Comparison of ENCODE assay signal across 8 cellular contexts in genomic region chrX:74537011-74537390, GRCh38.
A peak's percentile ranks its signal among the peaks of the same experiment; 100 is the strongest.
DNase-seq lines count a peak whose midpoint lies in the region; TF ChIP-seq lines count a peak whose summit lies in the region.

No MANE protein-coding gene starts in this region.

- H3K9ac ChIP-seq in Karpas-422 (ENCODE audit: low read length) (peak overlapping the region; percentile 55), mucosa of stomach (ENCODE audit: low read length) (peak overlapping the region; percentile 72)

- no peak for DNase-seq in AG10803 (ENCODE audit: low read depth)
- no peak for DNase-seq in Karpas-422
- DNase-seq in AG08395 (ENCODE audit: low spot score) = no peak
- no peak for DNase-seq in NCI-H1694 (lab: John Stamatoyannopoulos, UW)
- DNase-seq in COLO668 (lab: John Stamatoyannopoulos, UW; ENCODE audit: unreplicated experiment) = no peak
- DNase-seq in NCI-H1092 treated with DMSO at 0.1 percent for 48 hours (lab: John Stamatoyannopoulos, UW) = no peak

- H3K4me3 ChIP-seq in AG10803 (ENCODE audit: low read length) = peak overlapping the region; percentile 57
- peak overlapping the region; percentile 68; the same call in 1 of the 2 replicates for H3K4me3 ChIP-seq in Karpas-422 (ENCODE audit: low read length)
- no peak overlapping the region for H3K4me3 ChIP-seq in mucosa of stomach (ENCODE audit: low read length)

- no peaks in the 10 kb centered on the region for H3K9me3 ChIP-seq in Karpas-422 (ENCODE audit: low read length)
- H3K9me3 ChIP-seq in mucosa of stomach (ENCODE audit: control insufficient read depth, low read length) = no peaks in the 10 kb centered on the region

- H3K27ac ChIP-seq in Karpas-422 (ENCODE audit: low read length) (no peak overlapping the region), cingulate gyrus (ENCODE audit: low read depth, low read length) (peak overlapping the region; percentile 69)

- H3K36me3 ChIP-seq in Karpas-422 (ENCODE audit: insufficient read depth, low read length) (no peaks in the 10 kb centered on the region), mucosa of stomach (ENCODE audit: control insufficient read depth, insufficient read depth, low read length) (no peaks in the 10 kb centered on the region)

- H3K4me2 ChIP-seq in Karpas-422 (ENCODE audit: low read depth, low read length, poor library complexity, severe bottlenecking) = peak overlapping the region; percentile 71

- no peaks in the 10 kb centered on the region for H4K20me1 ChIP-seq in Karpas-422 (ENCODE audit: insufficient read depth, low read depth, low read length)

- H3K79me2 ChIP-seq in Karpas-422 (ENCODE audit: low read length) = no peaks in the 10 kb centered on the region

- TF ChIP-seq CTCF in AG10803 (conservative IDR thresholded peaks at IDR 0.05; ENCODE audit: low read length) = no peak

- peak overlapping the region; percentile 84; the same call in 1 of the 2 replicates for H2AFZ ChIP-seq in Karpas-422 (ENCODE audit: low read length)

- no peaks in the 10 kb centered on the region; the same call in 1 of the 2 replicates for H3K9me2 ChIP-seq in Karpas-422 (replicated peaks; ENCODE audit: insufficient read depth, low read length)

- H3K27me3 ChIP-seq in Karpas-422 (ENCODE audit: low read length) (no peaks in the 10 kb centered on the region), mucosa of stomach (ENCODE audit: control insufficient read depth, insufficient read depth, low read length) (no peaks in the 10 kb centered on the region)

- H3K4me1 ChIP-seq in Karpas-422 (ENCODE audit: low read length) = peaks cover 16% of the 10 kb centered on the region
- H3K4me1 ChIP-seq in mucosa of stomach (ENCODE audit: control insufficient read depth, insufficient read depth, low read length) = peaks cover 20% of the 10 kb centered on the region
